Comparison of ENCODE assay signal across 2 cellular contexts in the genomic region with DNA sequence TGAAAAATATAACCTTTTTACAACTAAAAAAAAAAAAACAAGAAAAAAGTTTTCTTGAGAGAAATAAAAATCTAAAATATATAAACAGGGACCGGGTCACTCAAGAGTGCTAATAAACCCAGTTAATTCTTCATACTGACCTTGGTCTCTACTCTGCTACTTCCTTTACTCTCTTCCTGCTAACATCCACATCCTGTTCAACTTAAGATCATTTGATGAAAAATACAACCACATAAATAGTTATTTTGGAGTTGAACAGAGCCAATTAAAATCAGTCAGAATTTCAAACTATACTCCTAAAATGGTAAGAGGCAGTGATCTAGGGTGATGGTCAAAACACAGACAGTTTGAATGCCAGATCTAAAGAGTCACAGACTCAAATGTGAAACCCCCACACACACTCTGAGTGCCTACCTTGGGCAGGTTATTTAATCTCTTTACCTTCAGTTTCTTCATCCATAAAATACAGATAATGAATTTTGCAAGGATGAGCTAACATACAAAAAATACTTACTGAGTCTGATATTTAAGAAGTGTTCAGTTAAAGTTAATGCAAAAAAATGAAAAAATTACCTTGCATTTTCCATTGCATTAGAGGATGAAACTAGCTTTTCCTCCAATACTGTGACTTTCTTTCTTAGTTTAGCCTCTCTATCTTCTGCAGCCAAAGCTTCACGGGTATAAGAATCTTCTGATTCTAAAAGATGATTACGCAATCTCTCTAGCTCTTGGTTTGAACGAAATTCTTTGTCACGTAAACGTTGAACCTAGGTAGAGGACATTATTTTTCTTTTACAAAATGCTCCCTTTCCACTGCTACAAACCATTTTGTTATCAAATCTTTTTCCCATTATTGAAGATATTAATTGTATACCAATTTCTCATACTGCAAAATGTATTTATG.
A peak's percentile ranks its signal among the peaks of the same experiment; 100 is the strongest.
TF ChIP-seq lines count a peak whose summit lies in the region.

No MANE protein-coding gene starts in this region.

TF ChIP-seq in GM23338, 12 proteins besides CTCF, POLR2A, EP300 and RAD21 (continues in another document):
- TF ChIP-seq EZH2 (IDR thresholded peaks at IDR 0.05; ENCODE audit: low read depth, unreplicated experiment) (no peak), ZNF114 (CRISPR knock-in tag; IDR thresholded peaks at IDR 0.05) (no peak), EZH2phosphoT487 (IDR thresholded peaks at IDR 0.05; ENCODE audit: unreplicated experiment) (no peak), CREB1 (CRISPR knock-in tag; IDR thresholded peaks at IDR 0.05; ENCODE audit: low read depth) (no peak), NANOG (IDR thresholded peaks at IDR 0.05; ENCODE audit: borderline replicate concordance) (no peak), JUNB (IDR thresholded peaks at IDR 0.05; ENCODE audit: unreplicated experiment) (no peak), ETS1 (IDR thresholded peaks at IDR 0.05) (no peak), POLR2AphosphoS5 (IDR thresholded peaks at IDR 0.05; ENCODE audit: low read depth) (no peak), STAT1 (IDR thresholded peaks at IDR 0.05; ENCODE audit: unreplicated experiment) (no peak), ZNF331 (CRISPR knock-in tag; IDR thresholded peaks at IDR 0.05; ENCODE audit: low read depth) (no peak)
- TF ChIP-seq, protein P1, sequence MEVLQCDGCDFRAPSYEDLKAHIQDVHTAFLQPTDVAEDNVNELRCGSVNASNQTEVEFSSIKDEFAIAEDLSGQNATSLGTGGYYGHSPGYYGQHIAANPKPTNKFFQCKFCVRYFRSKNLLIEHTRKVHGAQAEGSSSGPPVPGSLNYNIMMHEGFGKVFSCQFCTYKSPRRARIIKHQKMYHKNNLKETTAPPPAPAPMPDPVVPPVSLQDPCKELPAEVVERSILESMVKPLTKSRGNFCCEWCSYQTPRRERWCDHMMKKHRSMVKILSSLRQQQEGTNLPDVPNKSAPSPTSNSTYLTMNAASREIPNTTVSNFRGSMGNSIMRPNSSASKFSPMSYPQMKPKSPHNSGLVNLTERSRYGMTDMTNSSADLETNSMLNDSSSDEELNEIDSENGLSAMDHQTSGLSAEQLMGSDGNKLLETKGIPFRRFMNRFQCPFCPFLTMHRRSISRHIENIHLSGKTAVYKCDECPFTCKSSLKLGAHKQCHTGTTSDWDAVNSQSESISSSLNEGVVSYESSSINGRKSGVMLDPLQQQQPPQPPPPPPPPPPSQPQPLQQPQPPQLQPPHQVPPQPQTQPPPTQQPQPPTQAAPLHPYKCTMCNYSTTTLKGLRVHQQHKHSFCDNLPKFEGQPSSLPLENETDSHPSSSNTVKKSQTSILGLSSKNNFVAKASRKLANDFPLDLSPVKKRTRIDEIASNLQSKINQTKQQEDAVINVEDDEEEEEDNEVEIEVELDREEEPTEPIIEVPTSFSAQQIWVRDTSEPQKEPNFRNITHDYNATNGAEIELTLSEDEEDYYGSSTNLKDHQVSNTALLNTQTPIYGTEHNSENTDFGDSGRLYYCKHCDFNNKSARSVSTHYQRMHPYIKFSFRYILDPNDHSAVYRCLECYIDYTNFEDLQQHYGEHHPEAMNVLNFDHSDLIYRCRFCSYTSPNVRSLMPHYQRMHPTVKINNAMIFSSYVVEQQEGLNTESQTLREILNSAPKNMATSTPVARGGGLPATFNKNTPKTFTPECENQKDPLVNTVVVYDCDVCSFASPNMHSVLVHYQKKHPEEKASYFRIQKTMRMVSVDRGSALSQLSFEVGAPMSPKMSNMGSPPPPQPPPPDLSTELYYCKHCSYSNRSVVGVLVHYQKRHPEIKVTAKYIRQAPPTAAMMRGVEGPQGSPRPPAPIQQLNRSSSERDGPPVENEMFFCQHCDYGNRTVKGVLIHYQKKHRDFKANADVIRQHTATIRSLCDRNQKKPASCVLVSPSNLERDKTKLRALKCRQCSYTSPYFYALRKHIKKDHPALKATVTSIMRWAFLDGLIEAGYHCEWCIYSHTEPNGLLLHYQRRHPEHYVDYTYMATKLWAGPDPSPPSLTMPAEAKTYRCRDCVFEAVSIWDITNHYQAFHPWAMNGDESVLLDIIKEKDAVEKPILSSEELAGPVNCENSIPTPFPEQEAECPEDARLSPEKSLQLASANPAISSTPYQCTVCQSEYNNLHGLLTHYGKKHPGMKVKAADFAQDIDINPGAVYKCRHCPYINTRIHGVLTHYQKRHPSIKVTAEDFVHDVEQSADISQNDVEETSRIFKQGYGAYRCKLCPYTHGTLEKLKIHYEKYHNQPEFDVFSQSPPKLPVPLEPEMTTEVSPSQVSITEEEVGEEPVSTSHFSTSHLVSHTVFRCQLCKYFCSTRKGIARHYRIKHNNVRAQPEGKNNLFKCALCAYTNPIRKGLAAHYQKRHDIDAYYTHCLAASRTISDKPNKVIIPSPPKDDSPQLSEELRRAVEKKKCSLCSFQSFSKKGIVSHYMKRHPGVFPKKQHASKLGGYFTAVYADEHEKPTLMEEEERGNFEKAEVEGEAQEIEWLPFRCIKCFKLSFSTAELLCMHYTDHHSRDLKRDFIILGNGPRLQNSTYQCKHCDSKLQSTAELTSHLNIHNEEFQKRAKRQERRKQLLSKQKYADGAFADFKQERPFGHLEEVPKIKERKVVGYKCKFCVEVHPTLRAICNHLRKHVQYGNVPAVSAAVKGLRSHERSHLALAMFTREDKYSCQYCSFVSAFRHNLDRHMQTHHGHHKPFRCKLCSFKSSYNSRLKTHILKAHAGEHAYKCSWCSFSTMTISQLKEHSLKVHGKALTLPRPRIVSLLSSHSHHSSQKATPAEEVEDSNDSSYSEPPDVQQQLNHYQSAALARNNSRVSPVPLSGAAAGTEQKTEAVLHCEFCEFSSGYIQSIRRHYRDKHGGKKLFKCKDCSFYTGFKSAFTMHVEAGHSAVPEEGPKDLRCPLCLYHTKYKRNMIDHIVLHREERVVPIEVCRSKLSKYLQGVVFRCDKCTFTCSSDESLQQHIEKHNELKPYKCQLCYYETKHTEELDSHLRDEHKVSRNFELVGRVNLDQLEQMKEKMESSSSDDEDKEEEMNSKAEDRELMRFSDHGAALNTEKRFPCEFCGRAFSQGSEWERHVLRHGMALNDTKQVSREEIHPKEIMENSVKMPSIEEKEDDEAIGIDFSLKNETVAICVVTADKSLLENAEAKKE (CRISPR knock-in tag; IDR thresholded peaks at IDR 0.05): no peak

TF ChIP-seq in HepG2, 621 proteins besides CTCF, POLR2A, EP300 and RAD21:
- TF ChIP-seq PHF5A (CRISPR knock-in tag; IDR thresholded peaks at IDR 0.05; ENCODE audit: low read depth, unreplicated experiment): no peak
- TF ChIP-seq, protein P2, sequence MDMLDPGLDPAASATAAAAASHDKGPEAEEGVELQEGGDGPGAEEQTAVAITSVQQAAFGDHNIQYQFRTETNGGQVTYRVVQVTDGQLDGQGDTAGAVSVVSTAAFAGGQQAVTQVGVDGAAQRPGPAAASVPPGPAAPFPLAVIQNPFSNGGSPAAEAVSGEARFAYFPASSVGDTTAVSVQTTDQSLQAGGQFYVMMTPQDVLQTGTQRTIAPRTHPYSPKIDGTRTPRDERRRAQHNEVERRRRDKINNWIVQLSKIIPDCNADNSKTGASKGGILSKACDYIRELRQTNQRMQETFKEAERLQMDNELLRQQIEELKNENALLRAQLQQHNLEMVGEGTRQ (IDR thresholded peaks at IDR 0.05; ENCODE audit: low read depth, low read length): no peak
- TF ChIP-seq, protein P2 (CRISPR knock-in tag; IDR thresholded peaks at IDR 0.05; ENCODE audit: borderline replicate concordance): no peak
- TF ChIP-seq NPAS2 (CRISPR knock-in tag; IDR thresholded peaks at IDR 0.05; ENCODE audit: borderline replicate concordance): no peak
- no peak for TF ChIP-seq ZNF788 (CRISPR knock-in tag; IDR thresholded peaks at IDR 0.05; ENCODE audit: borderline replicate concordance)
- TF ChIP-seq ARID3A (IDR thresholded peaks at IDR 0.05; ENCODE audit: low read depth, low read length): no peak
- TF ChIP-seq CEBPG (CRISPR knock-in tag; IDR thresholded peaks at IDR 0.05): peak; percentile 28; the same call in 1 of the 2 replicates
- TF ChIP-seq CEBPB (IDR thresholded peaks at IDR 0.05; ENCODE audit: borderline replicate concordance, low read depth, low read length): peak; percentile 88
- TF ChIP-seq CENPT (CRISPR knock-in tag; IDR thresholded peaks at IDR 0.05; ENCODE audit: low read depth): no peak
- no peak for TF ChIP-seq TBX2 (CRISPR knock-in tag; IDR thresholded peaks at IDR 0.05; ENCODE audit: borderline replicate concordance)
- TF ChIP-seq ZNF550 (CRISPR knock-in tag; IDR thresholded peaks at IDR 0.05; ENCODE audit: borderline replicate concordance): no peak
- TF ChIP-seq JARID2 (CRISPR knock-in tag; IDR thresholded peaks at IDR 0.05; ENCODE audit: insufficient replicate concordance): no peak
